ENCODE assay signal across 23 cellular contexts in genomic region chr2:99421469-99421868, GRCh38.
DNase-seq lines count a peak whose midpoint lies in the region; TF ChIP-seq lines count a peak whose summit lies in the region.
"Had no signal": no experiment of that assay in that cellular context is flagged by ENCODE, and none has a peak within 500 bp of the region (broad histone marks: within the 10 kb centered on the region; RNA-seq: fewer than 3 reads in every experiment).

No MANE protein-coding gene starts in this region.

- no peak for TF ChIP-seq CTCF in AG10803 (conservative IDR thresholded peaks at IDR 0.05; ENCODE audit: low read length)
- no peak for TF ChIP-seq CTCF in epithelial cell of esophagus (IDR thresholded peaks at IDR 0.05; ENCODE audit: insufficient read depth, low read depth, low read length, missing control alignments)

- DNase-seq in AG10803 (ENCODE audit: low read depth) (peak; percentile 67), LHCN-M2 (ENCODE audit: low read depth) (peak; percentile 74), epithelial cell of esophagus (ENCODE audit: low read depth) (peak; percentile 18), iris pigment epithelial cell (ENCODE audit: low read depth) (peak; percentile 72), mesenteric fat pad (ENCODE audit: low spot score) (no peak), HuH-7 (ENCODE audit: low spot score) (no peak), HK-2 (ENCODE audit: unreplicated experiment) (no peak), NCI-H1930 (lab: John Stamatoyannopoulos, UW) (no peak)
- DNase-seq: activated CD4-positive, alpha-beta T cell treated with anti-CD3 and anti-CD28 coated beads, Interleukin-2, amount 10 ng/mL, durations not matched to agents 7 days and 5 days; activated CD8-positive, alpha-beta memory T cell treated with anti-CD3 and anti-CD28 coated beads, Interleukin-2, amount 50 U/mL, for 4 hours; activated effector memory CD4-positive, alpha-beta T cell treated with Interleukin-2 at 50 U/mL for 16 hours; CD4-positive, alpha-beta memory T cell; DMS153; endodermal cell; foreskin melanocyte; NCI-H1092; NCI-H2107; NCI-H526; psoas muscle; stimulated activated CD4-positive, alpha-beta T cell treated with anti-CD3 and anti-CD28 coated beads, Interleukin-12 subunit alpha, Interleukin-12 subunit beta, amount 100 ng/mL, for 4 hours had no signal

- H3K4me3 ChIP-seq in AG10803 (ENCODE audit: low read length) (no peak overlapping the region), epithelial cell of esophagus (ENCODE audit: low read length) (no peak overlapping the region)
- H3K4me3 ChIP-seq: K562, neural progenitor cell, psoas muscle, suprapubic skin had no signal

Comparison
In these comparisons a context has a peak if more than half of its experiments do, and no peak if none do; other contexts are left out.
1. DNase-seq: peak in AG10803 (single experiment), LHCN-M2 (single experiment), epithelial cell of esophagus (single experiment) and iris pigment epithelial cell (single experiment); none in mesenteric fat pad (single experiment), HuH-7 (single experiment), HK-2 (single experiment) and NCI-H1930 (0 of 2).